8 cellular contexts compared by ENCODE assay signal in the genomic region with DNA sequence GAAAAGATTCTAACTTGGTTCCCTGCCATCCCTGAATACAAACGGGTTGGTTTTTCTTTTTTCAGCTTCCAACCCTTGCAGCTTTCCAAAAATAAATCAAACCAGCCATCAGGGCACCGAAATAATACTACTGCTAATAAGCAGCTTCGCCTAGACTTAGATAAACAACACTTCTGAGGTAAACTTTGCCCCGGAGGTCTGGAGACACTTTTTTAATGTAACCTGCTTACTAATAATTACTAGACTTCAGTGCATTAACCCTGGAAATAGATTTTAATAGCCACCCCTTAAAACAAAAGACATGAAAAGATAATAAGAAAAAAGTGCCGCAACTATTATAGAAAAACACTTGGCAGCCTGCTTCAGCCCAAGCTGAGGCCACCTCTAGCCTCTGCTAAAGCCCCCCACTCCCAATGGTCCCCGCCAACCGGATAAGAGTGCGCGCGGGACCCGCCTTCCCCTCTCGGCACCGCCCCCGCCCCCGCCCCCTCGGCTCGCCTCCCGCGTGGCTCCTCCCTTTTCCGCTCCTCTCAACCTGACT. TPM values are rescaled to one million over a fixed set of nuclear protein-coding genes. Genes with fewer than 3 reads are reported as not detected.
A peak's percentile ranks its signal among the peaks of the same experiment; 100 is the strongest.
DNase-seq lines count a peak whose midpoint lies in the region; ATAC-seq, FAIRE-seq and TF ChIP-seq lines count a peak whose summit lies in the region.

No MANE protein-coding gene starts in this region.

- H3K27ac ChIP-seq in breast epithelium, result peak overlapping the region; percentile 97 to 98

- H3K4me3 ChIP-seq in breast epithelium, result peak overlapping the region; percentile 76 to 91 (median 87)
- H3K4me3 ChIP-seq in mucosa of stomach (ENCODE audit: low read length), result no peak overlapping the region

- H3K4me1 ChIP-seq in breast epithelium (peaks cover 4 to 5% of the 10 kb centered on the region in 2 donors), mucosa of stomach (ENCODE audit: control insufficient read depth, insufficient read depth, low read length) (peaks cover 23% of the 10 kb centered on the region)

- H3K9me3 ChIP-seq in breast epithelium, result no peaks in the 10 kb centered on the region
- H3K9me3 ChIP-seq in mucosa of stomach (ENCODE audit: control insufficient read depth, low read length), result no peaks in the 10 kb centered on the region

- no peak for TF ChIP-seq POLR2A in breast epithelium (IDR thresholded peaks at IDR 0.05)

- ATAC-seq in HG03378 (IDR thresholded peaks at IDR 0.05; ENCODE audit: unreplicated experiment), result no peak

- no peak for TF ChIP-seq CTCF in breast epithelium (IDR thresholded peaks at IDR 0.05)

- H3K27me3 ChIP-seq in breast epithelium, result no peaks in the 10 kb centered on the region
- no peaks in the 10 kb centered on the region for H3K27me3 ChIP-seq in mucosa of stomach (ENCODE audit: control insufficient read depth, insufficient read depth, low read length)

- intact Hi-C loops in breast epithelium (cut with DNase I; ENCODE audit: low total_unique reads), result loop anchor here (5.0 kb wide), 1 partner anchor 58 kb away; no protein-coding TSS in a partner anchor

- DNase-seq in stimulated activated CD8-positive, alpha-beta memory T cell treated with anti-CD3 and anti-CD28 coated beads, Interleukin-7, amount 100 ng/mL, for 24 hours (ENCODE audit: low read depth), result peak; percentile 85
- DNase-seq in stimulated activated CD8-positive, alpha-beta memory T cell treated with anti-CD3 and anti-CD28 coated beads, Interleukin-4, amount 100 ng/mL, for 48 hours, result no peak
- DNase-seq in breast epithelium (ENCODE audit: low spot score in 2 of 2) (no peak), HTR-8/SVneo (ENCODE audit: insufficient read length, low spot score) (no peak), GOT3 (lab: John Stamatoyannopoulos, UW) (no peak), NCI-H1092 (lab: John Stamatoyannopoulos, UW) (no peak)

- H3K36me3 ChIP-seq in breast epithelium (no peaks in the 10 kb centered on the region), mucosa of stomach (ENCODE audit: control insufficient read depth, insufficient read depth, low read length) (no peaks in the 10 kb centered on the region)

- peak overlapping the region; percentile 51 for H3K9ac ChIP-seq in mucosa of stomach (ENCODE audit: low read length)

- no peak for FAIRE-seq in HTR-8/SVneo (lab: Jason Lieb, UNC)

RNA-seq across cellular contexts. Expression of a gene that starts 0.4 kb away (rescaled TPM):
- total RNA-seq in breast epithelium, result 10 to 100 TPM; 52.4 to 68.2 (median 55.4) TPM
